In the genomic region with DNA sequence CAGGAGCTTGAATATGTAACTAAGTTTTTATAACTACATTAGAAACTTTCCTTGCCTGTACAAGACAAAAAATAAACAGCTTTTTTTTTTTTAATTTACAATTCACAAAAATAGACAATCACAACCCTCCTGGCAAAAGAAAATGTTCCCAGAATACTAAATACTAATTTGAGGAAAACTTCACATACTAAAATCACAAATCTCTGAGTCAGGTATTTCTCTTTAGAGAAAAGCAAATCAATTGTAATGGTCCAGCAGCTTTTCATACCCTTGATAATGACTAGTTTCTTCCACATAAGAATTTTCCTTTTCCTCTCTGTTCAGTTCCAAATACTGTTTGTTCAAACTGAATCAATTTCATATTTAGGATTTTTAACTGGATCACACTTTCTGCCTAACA, we compare ENCODE assay signal across 13 cellular contexts.
A peak's percentile ranks its signal among the peaks of the same experiment; 100 is the strongest.
DNase-seq lines count a peak whose midpoint lies in the region; ATAC-seq lines count a peak whose summit lies in the region.
"Had no signal": no experiment of that assay in that cellular context is flagged by ENCODE, and none has a peak within 500 bp of the region (broad histone marks: within the 10 kb centered on the region; RNA-seq: fewer than 3 reads in every experiment).

No MANE protein-coding gene starts in this region.

- ATAC-seq in T-helper 17 cell: peak; percentile 12

- peaks cover 84% of the 10 kb centered on the region for H3K4me1 Mint-ChIP-seq in activated naive CD4-positive, alpha-beta T cell treated with anti-CD3 and anti-CD28 coated beads, Interleukin-2, amount 10 ng/mL, durations not matched to agents 7 days and 5 days
- H3K4me1 Mint-ChIP-seq in T-helper 17 cell (peaks cover 61% of the 10 kb centered on the region), immature natural killer cell (peaks cover 62 to 79% of the 10 kb centered on the region in 2 donors)

- H3K36me3 Mint-ChIP-seq in activated naive CD4-positive, alpha-beta T cell treated with anti-CD3 and anti-CD28 coated beads, Interleukin-2, amount 10 ng/mL, durations not matched to agents 7 days and 5 days: peaks cover 28% of the 10 kb centered on the region
- no peaks in the 10 kb centered on the region for H3K36me3 Mint-ChIP-seq in T-helper 17 cell (ENCODE audit: low read depth)
- H3K36me3 Mint-ChIP-seq in immature natural killer cell: no peaks in the 10 kb centered on the region

- H3K9me3 Mint-ChIP-seq in activated naive CD4-positive, alpha-beta T cell treated with anti-CD3 and anti-CD28 coated beads, Interleukin-2, amount 10 ng/mL, durations not matched to agents 7 days and 5 days: no peaks in the 10 kb centered on the region
- no peaks in the 10 kb centered on the region for H3K9me3 Mint-ChIP-seq in immature natural killer cell

- no peaks in the 10 kb centered on the region for H3K27me3 Mint-ChIP-seq in activated naive CD4-positive, alpha-beta T cell treated with anti-CD3 and anti-CD28 coated beads, Interleukin-2, amount 10 ng/mL, durations not matched to agents 7 days and 5 days
- no peaks in the 10 kb centered on the region for H3K27me3 Mint-ChIP-seq in T-helper 17 cell
- H3K27me3 Mint-ChIP-seq in immature natural killer cell (ENCODE audit: low read depth in 3 of 3): peaks cover 2% of the 10 kb centered on the region in 3 donors

- CTCF ChIA-PET in activated naive CD4-positive, alpha-beta T cell treated with anti-CD3 and anti-CD28 coated beads, Interleukin-2, amount 10 ng/mL, durations not matched to agents 7 days and 5 days (lab: Charles Lee): interaction anchor here (0.8 to 1.2 kb wide), 3 partner anchors 18 to 66 kb away, joined by 3 to 5 read pairs (median 3); no protein-coding TSS in a partner anchor

- no peaks in the 10 kb centered on the region for H3K9me3 ChIP-seq in T-helper 17 cell (ENCODE audit: control insufficient read depth, low read length, poor library complexity, severe bottlenecking)
- H3K9me3 ChIP-seq: neutrophil had no signal

- DNase-seq in activated naive CD4-positive, alpha-beta T cell treated with anti-CD3 and anti-CD28 coated beads, Interleukin-2, amount 10 ng/mL, durations not matched to agents 7 days and 5 days: no peak
- no peak for DNase-seq in activated naive CD4-positive, alpha-beta T cell treated with anti-CD3 and anti-CD28 coated beads, Interleukin-2, amount 50 U/mL, for 16 hours
- DNase-seq in T-helper 17 cell (no peak), immature natural killer cell (no peak), islet precursor cell (no peak), DMS 273 treated with DMSO at 0.1 percent for 48 hours (lab: John Stamatoyannopoulos, UW) (no peak), NCI-H1417 treated with DMSO at 0.1 percent for 48 hours (lab: John Stamatoyannopoulos, UW) (no peak), SW 1271 (lab: John Stamatoyannopoulos, UW) (no peak)
- DNase-seq: brain microvascular endothelial cell, NCI-H82, SIG-M5, substantia nigra had no signal

- H3K4me3 Mint-ChIP-seq in activated naive CD4-positive, alpha-beta T cell treated with anti-CD3 and anti-CD28 coated beads, Interleukin-2, amount 10 ng/mL, durations not matched to agents 7 days and 5 days: peak overlapping the region; percentile 23
- H3K4me3 Mint-ChIP-seq in T-helper 17 cell: peak overlapping the region; percentile 62
- H3K4me3 Mint-ChIP-seq in immature natural killer cell: peak overlapping the region; percentile 16 to 67 (median 32)

- H3K27ac Mint-ChIP-seq in activated naive CD4-positive, alpha-beta T cell treated with anti-CD3 and anti-CD28 coated beads, Interleukin-2, amount 10 ng/mL, durations not matched to agents 7 days and 5 days: peak overlapping the region; percentile 91
- H3K27ac Mint-ChIP-seq in T-helper 17 cell: peak overlapping the region; percentile 88
- peak overlapping the region in 5 of 6 donors; percentile 11 to 74 (median 55) for H3K27ac Mint-ChIP-seq in immature natural killer cell
